Comparison of ENCODE assay signal across 1 cellular context in genomic region chr9:116133163-116133562, GRCh38.
A peak's percentile ranks its signal among the peaks of the same experiment; 100 is the strongest.
TF ChIP-seq lines count a peak whose summit lies in the region.

No MANE protein-coding gene starts in this region.

TF ChIP-seq in GM12878, 131 proteins besides CTCF, POLR2A, EP300 and RAD21 (continued from another document):
- peak; percentile 74 for TF ChIP-seq JUNB (IDR thresholded peaks at IDR 0.05)
